13 cellular contexts compared by ENCODE assay signal in genomic region chr7:99752354-99752753, GRCh38. TPM values are rescaled to one million over a fixed set of nuclear protein-coding genes. Genes with fewer than 3 reads are reported as not detected.
DNase-seq lines count a peak whose midpoint lies in the region; ATAC-seq and TF ChIP-seq lines count a peak whose summit lies in the region.
"Had no signal": no experiment of that assay in that cellular context is flagged by ENCODE, and none has a peak within 500 bp of the region (broad histone marks: within the 10 kb centered on the region; RNA-seq: fewer than 3 reads in every experiment).

No MANE protein-coding gene starts in this region.

- no peak overlapping the region for H3K4me3 ChIP-seq in AG10803 (ENCODE audit: low read length)
- H3K4me3 ChIP-seq in esophagus (ENCODE audit: low read depth in 1 of 2, low read length in 2 of 2) = no peak overlapping the region
- no peak overlapping the region for H3K4me3 ChIP-seq in mucosa of rectum (ENCODE audit: low read length in 2 of 2)
- H3K4me3 ChIP-seq: heart left ventricle had no signal

- no peak for TF ChIP-seq CTCF in AG10803 (conservative IDR thresholded peaks at IDR 0.05; ENCODE audit: low read length)

- H3K27me3 ChIP-seq in esophagus (ENCODE audit: control insufficient read depth in 1 of 2, insufficient read depth in 2 of 2, low read length in 2 of 2) = no peaks in the 10 kb centered on the region
- no peaks in the 10 kb centered on the region for H3K27me3 ChIP-seq in mucosa of rectum (ENCODE audit: control insufficient read depth in 2 of 2, insufficient read depth in 2 of 2, low read length in 2 of 2)
- H3K27me3 ChIP-seq: heart left ventricle had no signal

- DNase-seq in AG10803 (ENCODE audit: low read depth) (peak; percentile 5), NCI-H226 (peak; percentile 31)
- DNase-seq in activated T-cell treated with anti-CD3 and anti-CD28 coated beads, Interleukin-2, amount 50 U/mL, for 1 hour = no peak
- DNase-seq: activated CD4-positive, alpha-beta T cell treated with anti-CD3 and anti-CD28 coated beads, Interleukin-2, amount 50 U/mL, for 48 hours; GDM1; heart left ventricle; naive B cell; posterior cingulate gyrus had no signal

- H3K4me1 ChIP-seq in esophagus (ENCODE audit: control insufficient read depth in 2 of 2, insufficient read depth in 2 of 2, low read length in 1 of 2) (peaks cover 0 to 6% of the 10 kb centered on the region in 2 donors), mucosa of rectum (ENCODE audit: control insufficient read depth in 2 of 2, insufficient read depth in 2 of 2, low read length in 2 of 2) (peaks cover 7% of the 10 kb centered on the region in 2 donors)

- H3K9ac ChIP-seq in mucosa of rectum (ENCODE audit: low read depth in 1 of 2, low read length in 2 of 2) = peak overlapping the region; percentile 5 to 73

- H3K27ac ChIP-seq in esophagus (ENCODE audit: low read depth in 2 of 2, low read length in 1 of 2) (peak overlapping the region; percentile 38 to 82), mucosa of rectum (ENCODE audit: low read depth in 2 of 2, low read length in 2 of 2) (peak overlapping the region; percentile 87 to 92)
- H3K27ac ChIP-seq: heart left ventricle had no signal

- H3K9me3 ChIP-seq in esophagus (ENCODE audit: control insufficient read depth in 2 of 2, insufficient read depth in 1 of 2, low read depth in 1 of 2, low read length in 1 of 2) = peaks cover 0 to 2% of the 10 kb centered on the region in 2 donors
- H3K9me3 ChIP-seq in mucosa of rectum (ENCODE audit: control insufficient read depth in 2 of 2, low read length in 2 of 2) = no peaks in the 10 kb centered on the region

- no peaks in the 10 kb centered on the region for H3K36me3 ChIP-seq in esophagus (ENCODE audit: control insufficient read depth in 2 of 2, insufficient read depth in 2 of 2, low read length in 1 of 2)
- no peaks in the 10 kb centered on the region for H3K36me3 ChIP-seq in mucosa of rectum (ENCODE audit: control insufficient read depth in 2 of 2, insufficient read depth in 2 of 2, low read length in 2 of 2)
- H3K36me3 ChIP-seq: heart left ventricle had no signal

- 30 to 41% methylated on average over 3 of the region's 3 CpGs for WGBS in esophagus, 2 donors

- no peak for ATAC-seq in HG03196 (IDR thresholded peaks at IDR 0.05; ENCODE audit: unreplicated experiment)
- ATAC-seq in HG02588 (IDR thresholded peaks at IDR 0.05; ENCODE audit: unreplicated experiment) = no peak
- ATAC-seq in GM18520 (IDR thresholded peaks at IDR 0.05; ENCODE audit: unreplicated experiment) = no peak
- ATAC-seq: heart left ventricle had no signal

RNA-seq across cellular contexts. Expression of gene CYP3A7, which starts 17.4 kb away (rescaled TPM):
- polyA plus RNA-seq in esophagus = under 1 TPM in 1 of 2 donors, not detected in 1; 0.02 TPM
- polyA plus RNA-seq: heart left ventricle had no signal

RNA-seq across cellular contexts. Expression of gene CYP3A4, which starts 31.6 kb away (rescaled TPM):
- under 1 TPM; 0.16 to 0.20 TPM for polyA plus RNA-seq in esophagus
